In genomic region chr10:100562008-100562672, GRCh38 we compare ENCODE assay signal across 1 cellular context.
TF ChIP-seq lines count a peak whose summit lies in the region.

No MANE protein-coding gene starts in this region.

TF ChIP-seq in GM12878, 131 proteins besides CTCF, POLR2A, EP300 and RAD21 (continues in another document):
- TF ChIP-seq, protein P1, sequence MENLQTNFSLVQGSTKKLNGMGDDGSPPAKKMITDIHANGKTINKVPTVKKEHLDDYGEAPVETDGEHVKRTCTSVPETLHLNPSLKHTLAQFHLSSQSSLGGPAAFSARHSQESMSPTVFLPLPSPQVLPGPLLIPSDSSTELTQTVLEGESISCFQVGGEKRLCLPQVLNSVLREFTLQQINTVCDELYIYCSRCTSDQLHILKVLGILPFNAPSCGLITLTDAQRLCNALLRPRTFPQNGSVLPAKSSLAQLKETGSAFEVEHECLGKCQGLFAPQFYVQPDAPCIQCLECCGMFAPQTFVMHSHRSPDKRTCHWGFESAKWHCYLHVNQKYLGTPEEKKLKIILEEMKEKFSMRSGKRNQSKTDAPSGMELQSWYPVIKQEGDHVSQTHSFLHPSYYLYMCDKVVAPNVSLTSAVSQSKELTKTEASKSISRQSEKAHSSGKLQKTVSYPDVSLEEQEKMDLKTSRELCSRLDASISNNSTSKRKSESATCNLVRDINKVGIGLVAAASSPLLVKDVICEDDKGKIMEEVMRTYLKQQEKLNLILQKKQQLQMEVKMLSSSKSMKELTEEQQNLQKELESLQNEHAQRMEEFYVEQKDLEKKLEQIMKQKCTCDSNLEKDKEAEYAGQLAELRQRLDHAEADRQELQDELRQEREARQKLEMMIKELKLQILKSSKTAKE (IDR thresholded peaks at IDR 0.05; ENCODE audit: low read depth, poor library complexity, severe bottlenecking): no peak
- TF ChIP-seq ZNF384 (IDR thresholded peaks at IDR 0.05; ENCODE audit: borderline replicate concordance, low read depth, low read length) (no peak), STAT3 (IDR thresholded peaks at IDR 0.05; ENCODE audit: low read depth, low read length) (no peak), MTA2 (IDR thresholded peaks at IDR 0.05; ENCODE audit: low read depth) (no peak), NR2F1 (conservative IDR thresholded peaks at IDR 0.05) (no peak), HDAC6 (IDR thresholded peaks at IDR 0.05; ENCODE audit: unreplicated experiment) (no peak), HSF1 (IDR thresholded peaks at IDR 0.05; ENCODE audit: low read depth, low read length) (no peak), CEBPZ (IDR thresholded peaks at IDR 0.05; ENCODE audit: low read depth, low read length) (no peak), MEF2B (IDR thresholded peaks at IDR 0.05; ENCODE audit: partially characterized antibody, poor library complexity, severe bottlenecking) (peak; percentile 63), ASH2L (IDR thresholded peaks at IDR 0.05; ENCODE audit: borderline replicate concordance, low read depth) (no peak), SIN3A (IDR thresholded peaks at IDR 0.05; ENCODE audit: low read depth, low read length) (no peak), SP1 (IDR thresholded peaks at IDR 0.05; ENCODE audit: low read depth, low read length) (no peak), IKZF1 (conservative IDR thresholded peaks at IDR 0.05) (peak; percentile 28; the same call in 1 of the 2 replicates), CEBPB (IDR thresholded peaks at IDR 0.05; ENCODE audit: borderline replicate concordance in 1 of 2, low read depth in 2 of 2, low read length in 2 of 2) (no peak), RB1 (IDR thresholded peaks at IDR 0.05; ENCODE audit: borderline replicate concordance) (peak; percentile 71; the same call in 1 of the 2 replicates), EZH2 (IDR thresholded peaks at IDR 0.05; ENCODE audit: borderline replicate concordance, control insufficient read depth, low read depth, low read length) (no peak), TCF7 (IDR thresholded peaks at IDR 0.05; ENCODE audit: borderline replicate concordance) (no peak), BRCA1 (IDR thresholded peaks at IDR 0.05; ENCODE audit: low read depth, low read length) (no peak), CHD2 (IDR thresholded peaks at IDR 0.05; ENCODE audit: borderline replicate concordance, low read depth, low read length) (no peak), MEF2A (IDR thresholded peaks at IDR 0.05; ENCODE audit: insufficient read depth, low read depth, low read length) (0 out of 2 replicates have a peak, but pooled peaks have one; percentile 29), ESRRA (IDR thresholded peaks at IDR 0.05; ENCODE audit: low read length) (no peak), SREBF1 (IDR thresholded peaks at IDR 0.05; ENCODE audit: low read length) (no peak), BHLHE40 (IDR thresholded peaks at IDR 0.05; ENCODE audit: borderline replicate concordance in 1 of 2, low read depth in 2 of 2, low read length in 1 of 2) (peak in 1 of 2 experiments; percentile 52; a peak in 2 of 4 replicates), BCLAF1 (IDR thresholded peaks at IDR 0.05) (no peak), ZBED1 (IDR thresholded peaks at IDR 0.05; ENCODE audit: borderline replicate concordance) (no peak), RFX5 (IDR thresholded peaks at IDR 0.05; ENCODE audit: low read depth, low read length) (no peak), TCF12 (IDR thresholded peaks at IDR 0.05; ENCODE audit: low read depth, low read length) (no peak), ZNF24 (IDR thresholded peaks at IDR 0.05) (no peak), NR2C1 (IDR thresholded peaks at IDR 0.05) (no peak), ZNF622 (IDR thresholded peaks at IDR 0.05) (no peak), POLR2AphosphoS5 (IDR thresholded peaks at IDR 0.05; ENCODE audit: low read length) (no peak), CHD4 (IDR thresholded peaks at IDR 0.05) (no peak)
- TF ChIP-seq, protein P2, sequence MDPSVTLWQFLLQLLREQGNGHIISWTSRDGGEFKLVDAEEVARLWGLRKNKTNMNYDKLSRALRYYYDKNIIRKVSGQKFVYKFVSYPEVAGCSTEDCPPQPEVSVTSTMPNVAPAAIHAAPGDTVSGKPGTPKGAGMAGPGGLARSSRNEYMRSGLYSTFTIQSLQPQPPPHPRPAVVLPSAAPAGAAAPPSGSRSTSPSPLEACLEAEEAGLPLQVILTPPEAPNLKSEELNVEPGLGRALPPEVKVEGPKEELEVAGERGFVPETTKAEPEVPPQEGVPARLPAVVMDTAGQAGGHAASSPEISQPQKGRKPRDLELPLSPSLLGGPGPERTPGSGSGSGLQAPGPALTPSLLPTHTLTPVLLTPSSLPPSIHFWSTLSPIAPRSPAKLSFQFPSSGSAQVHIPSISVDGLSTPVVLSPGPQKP (IDR thresholded peaks at IDR 0.05; ENCODE audit: low read depth, low read length): no peak
- TF ChIP-seq, protein P3, sequence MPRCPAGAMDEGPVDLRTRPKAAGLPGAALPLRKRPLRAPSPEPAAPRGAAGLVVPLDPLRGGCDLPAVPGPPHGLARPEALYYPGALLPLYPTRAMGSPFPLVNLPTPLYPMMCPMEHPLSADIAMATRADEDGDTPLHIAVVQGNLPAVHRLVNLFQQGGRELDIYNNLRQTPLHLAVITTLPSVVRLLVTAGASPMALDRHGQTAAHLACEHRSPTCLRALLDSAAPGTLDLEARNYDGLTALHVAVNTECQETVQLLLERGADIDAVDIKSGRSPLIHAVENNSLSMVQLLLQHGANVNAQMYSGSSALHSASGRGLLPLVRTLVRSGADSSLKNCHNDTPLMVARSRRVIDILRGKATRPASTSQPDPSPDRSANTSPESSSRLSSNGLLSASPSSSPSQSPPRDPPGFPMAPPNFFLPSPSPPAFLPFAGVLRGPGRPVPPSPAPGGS (IDR thresholded peaks at IDR 0.05; ENCODE audit: borderline replicate concordance, insufficient read depth, low read depth, low read length, poor library complexity, severe bottlenecking): peak; percentile 19
- TF ChIP-seq, protein P4, sequence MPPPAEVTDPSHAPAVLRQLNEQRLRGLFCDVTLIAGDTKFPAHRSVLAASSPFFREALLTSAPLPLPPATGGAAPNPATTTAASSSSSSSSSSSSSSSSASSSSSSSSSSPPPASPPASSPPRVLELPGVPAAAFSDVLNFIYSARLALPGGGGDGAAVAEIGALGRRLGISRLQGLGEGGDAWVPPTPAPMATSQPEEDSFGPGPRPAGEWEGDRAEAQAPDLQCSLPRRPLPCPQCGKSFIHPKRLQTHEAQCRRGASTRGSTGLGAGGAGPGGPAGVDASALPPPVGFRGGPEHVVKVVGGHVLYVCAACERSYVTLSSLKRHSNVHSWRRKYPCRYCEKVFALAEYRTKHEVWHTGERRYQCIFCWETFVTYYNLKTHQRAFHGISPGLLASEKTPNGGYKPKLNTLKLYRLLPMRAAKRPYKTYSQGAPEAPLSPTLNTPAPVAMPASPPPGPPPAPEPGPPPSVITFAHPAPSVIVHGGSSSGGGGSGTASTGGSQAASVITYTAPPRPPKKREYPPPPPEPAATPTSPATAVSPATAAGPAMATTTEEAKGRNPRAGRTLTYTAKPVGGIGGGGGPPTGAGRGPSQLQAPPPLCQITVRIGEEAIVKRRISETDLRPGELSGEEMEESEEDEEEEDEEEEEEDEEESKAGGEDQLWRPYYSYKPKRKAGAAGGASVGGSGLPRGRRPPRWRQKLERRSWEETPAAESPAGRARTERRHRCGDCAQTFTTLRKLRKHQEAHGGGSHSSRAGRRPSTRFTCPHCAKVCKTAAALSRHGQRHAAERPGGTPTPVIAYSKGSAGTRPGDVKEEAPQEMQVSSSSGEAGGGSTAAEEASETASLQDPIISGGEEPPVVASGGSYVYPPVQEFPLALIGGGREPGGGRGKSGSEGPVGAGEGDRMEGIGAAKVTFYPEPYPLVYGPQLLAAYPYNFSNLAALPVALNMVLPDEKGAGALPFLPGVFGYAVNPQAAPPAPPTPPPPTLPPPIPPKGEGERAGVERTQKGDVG (CRISPR knock-in tag; IDR thresholded peaks at IDR 0.05): no peak
- TF ChIP-seq, protein P5, sequence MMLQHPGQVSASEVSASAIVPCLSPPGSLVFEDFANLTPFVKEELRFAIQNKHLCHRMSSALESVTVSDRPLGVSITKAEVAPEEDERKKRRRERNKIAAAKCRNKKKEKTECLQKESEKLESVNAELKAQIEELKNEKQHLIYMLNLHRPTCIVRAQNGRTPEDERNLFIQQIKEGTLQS (IDR thresholded peaks at IDR 0.05; ENCODE audit: borderline replicate concordance, extremely low read depth, low read depth, low read length): no peak
- TF ChIP-seq, protein P6, sequence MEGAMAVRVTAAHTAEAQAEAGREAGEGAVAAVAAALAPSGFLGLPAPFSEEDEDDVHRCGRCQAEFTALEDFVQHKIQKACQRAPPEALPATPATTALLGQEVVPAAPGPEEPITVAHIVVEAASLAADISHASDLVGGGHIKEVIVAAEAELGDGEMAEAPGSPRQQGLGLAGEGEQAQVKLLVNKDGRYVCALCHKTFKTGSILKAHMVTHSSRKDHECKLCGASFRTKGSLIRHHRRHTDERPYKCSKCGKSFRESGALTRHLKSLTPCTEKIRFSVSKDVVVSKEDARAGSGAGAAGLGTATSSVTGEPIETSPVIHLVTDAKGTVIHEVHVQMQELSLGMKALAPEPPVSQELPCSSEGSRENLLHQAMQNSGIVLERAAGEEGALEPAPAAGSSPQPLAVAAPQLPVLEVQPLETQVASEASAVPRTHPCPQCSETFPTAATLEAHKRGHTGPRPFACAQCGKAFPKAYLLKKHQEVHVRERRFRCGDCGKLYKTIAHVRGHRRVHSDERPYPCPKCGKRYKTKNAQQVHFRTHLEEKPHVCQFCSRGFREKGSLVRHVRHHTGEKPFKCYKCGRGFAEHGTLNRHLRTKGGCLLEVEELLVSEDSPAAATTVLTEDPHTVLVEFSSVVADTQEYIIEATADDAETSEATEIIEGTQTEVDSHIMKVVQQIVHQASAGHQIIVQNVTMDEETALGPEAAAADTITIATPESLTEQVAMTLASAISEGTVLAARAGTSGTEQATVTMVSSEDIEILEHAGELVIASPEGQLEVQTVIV (IDR thresholded peaks at IDR 0.05; ENCODE audit: borderline replicate concordance, partially characterized antibody): no peak
- TF ChIP-seq, protein P7, sequence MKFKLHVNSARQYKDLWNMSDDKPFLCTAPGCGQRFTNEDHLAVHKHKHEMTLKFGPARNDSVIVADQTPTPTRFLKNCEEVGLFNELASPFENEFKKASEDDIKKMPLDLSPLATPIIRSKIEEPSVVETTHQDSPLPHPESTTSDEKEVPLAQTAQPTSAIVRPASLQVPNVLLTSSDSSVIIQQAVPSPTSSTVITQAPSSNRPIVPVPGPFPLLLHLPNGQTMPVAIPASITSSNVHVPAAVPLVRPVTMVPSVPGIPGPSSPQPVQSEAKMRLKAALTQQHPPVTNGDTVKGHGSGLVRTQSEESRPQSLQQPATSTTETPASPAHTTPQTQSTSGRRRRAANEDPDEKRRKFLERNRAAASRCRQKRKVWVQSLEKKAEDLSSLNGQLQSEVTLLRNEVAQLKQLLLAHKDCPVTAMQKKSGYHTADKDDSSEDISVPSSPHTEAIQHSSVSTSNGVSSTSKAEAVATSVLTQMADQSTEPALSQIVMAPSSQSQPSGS (IDR thresholded peaks at IDR 0.05; ENCODE audit: low read length): no peak
